17 cellular contexts compared by ENCODE assay signal in genomic region chr1:110597966-110598365, GRCh38. TPM values are rescaled to one million over a fixed set of nuclear protein-coding genes. Genes with fewer than 3 reads are reported as not detected.
DNase-seq lines count a peak whose midpoint lies in the region; FAIRE-seq and TF ChIP-seq lines count a peak whose summit lies in the region.
"Had no signal": no experiment of that assay in that cellular context is flagged by ENCODE, and none has a peak within 500 bp of the region (broad histone marks: within the 10 kb centered on the region; RNA-seq: fewer than 3 reads in every experiment).

No MANE protein-coding gene starts in this region.

- TF ChIP-seq CTCF in type B pancreatic cell (conservative IDR thresholded peaks at IDR 0.05) (no peak), kidney (IDR thresholded peaks at IDR 0.05; ENCODE audit: borderline replicate concordance, extremely low read depth, insufficient read depth) (no peak)

- FAIRE-seq in kidney (lab: Jason Lieb, UNC), result no peak
- FAIRE-seq: GM19239, H1 had no signal

- intact Hi-C loops in kidney (cut with DNase I), result no loop called here

- H3K27ac ChIP-seq in angular gyrus (ENCODE audit: low read depth, low read length) (peak overlapping the region; percentile 15), kidney (ENCODE audit: low read depth in 2 of 2, low read length in 2 of 2) (no peak overlapping the region)
- H3K27ac ChIP-seq: 22Rv1 had no signal

- no peak overlapping the region for H3K4me3 ChIP-seq in kidney (ENCODE audit: low read length in 2 of 2)
- H3K4me3 ChIP-seq: HAP-1 had no signal

- H3K4me3 Mint-ChIP-seq in type B pancreatic cell, result no peak overlapping the region
- H3K4me3 Mint-ChIP-seq: CD14-positive monocyte; CD8-positive, alpha-beta T cell had no signal

- H3K27ac Mint-ChIP-seq in type B pancreatic cell, result no peak overlapping the region
- H3K27ac Mint-ChIP-seq: CD8-positive, alpha-beta T cell had no signal

- no peaks in the 10 kb centered on the region for H3K36me3 Mint-ChIP-seq in type B pancreatic cell
- H3K36me3 Mint-ChIP-seq: CD14-positive monocyte; CD8-positive, alpha-beta T cell had no signal

- peak; percentile 24 for DNase-seq in activated CD8-positive, alpha-beta memory T cell treated with anti-CD3 and anti-CD28 coated beads for 24 hours
- no peak for DNase-seq in activated CD8-positive, alpha-beta memory T cell treated with anti-CD3 and anti-CD28 coated beads, Interleukin-2, amount 50 U/mL, for 4 hours
- DNase-seq in ecto neural progenitor cell (ENCODE audit: low spot score), result peak; percentile 31
- peak; percentile 18 for DNase-seq in type B pancreatic cell (ENCODE audit: extremely low spot score, unreplicated experiment)
- DNase-seq in COLO829 (ENCODE audit: low spot score), result no peak
- DNase-seq in kidney, result no peak
- DNase-seq: DMS53, GF-D8 had no signal

- H3K4me1 ChIP-seq in kidney (ENCODE audit: control insufficient read depth in 1 of 2, insufficient read depth in 1 of 2, low read depth in 1 of 2, low read length in 2 of 2), result no peaks in the 10 kb centered on the region
- H3K4me1 ChIP-seq: HAP-1 had no signal

- no peaks in the 10 kb centered on the region for H3K4me1 Mint-ChIP-seq in type B pancreatic cell (ENCODE audit: unreplicated experiment)
- H3K4me1 Mint-ChIP-seq: CD14-positive monocyte had no signal

- no peaks in the 10 kb centered on the region for H3K9me3 Mint-ChIP-seq in type B pancreatic cell
- H3K9me3 Mint-ChIP-seq: CD14-positive monocyte; CD8-positive, alpha-beta T cell had no signal

- peaks cover 68% of the 10 kb centered on the region for H3K27me3 Mint-ChIP-seq in type B pancreatic cell

- no peaks in the 10 kb centered on the region for H3K9me3 ChIP-seq in kidney (ENCODE audit: control insufficient read depth in 1 of 2, low read length in 2 of 2)
- H3K9me3 ChIP-seq: HAP-1 had no signal

- no peaks in the 10 kb centered on the region for H3K36me3 ChIP-seq in kidney (ENCODE audit: control insufficient read depth in 1 of 2, insufficient read depth in 2 of 2, low read length in 2 of 2)
- H3K36me3 ChIP-seq: HAP-1 had no signal

- H3K9ac ChIP-seq in kidney (ENCODE audit: low read length in 2 of 2), result no peak overlapping the region

RNA-seq across cellular contexts. Expression of gene KCNA2, which starts 8.2 kb away (rescaled TPM):
- total RNA-seq in type B pancreatic cell (ENCODE audit: low replicate concordance), result 0.40 and 1.1 TPM in 2 replicates
- 1.3 TPM for total RNA-seq in kidney
- 0.09 TPM for polyA plus RNA-seq in kidney (ENCODE audit: insufficient read depth, low read depth, low replicate concordance)
- total RNA-seq: HT1080 had no signal
- polyA plus RNA-seq: BJ, CD14-positive monocyte had no signal

Comparison
In these comparisons a context has a peak if more than half of its experiments do, and no peak if none do; other contexts are left out.
1. DNase-seq: peak in activated CD8-positive, alpha-beta memory T cell treated with anti-CD3 and anti-CD28 coated beads for 24 hours (single experiment), ecto neural progenitor cell (single experiment) and type B pancreatic cell (single experiment); none in activated CD8-positive, alpha-beta memory T cell treated with anti-CD3 and anti-CD28 coated beads, Interleukin-2, amount 50 U/mL, for 4 hours (single experiment), COLO829 (single experiment) and kidney (single experiment).